Comparison of ENCODE assay signal across 20 cellular contexts in the genomic region with DNA sequence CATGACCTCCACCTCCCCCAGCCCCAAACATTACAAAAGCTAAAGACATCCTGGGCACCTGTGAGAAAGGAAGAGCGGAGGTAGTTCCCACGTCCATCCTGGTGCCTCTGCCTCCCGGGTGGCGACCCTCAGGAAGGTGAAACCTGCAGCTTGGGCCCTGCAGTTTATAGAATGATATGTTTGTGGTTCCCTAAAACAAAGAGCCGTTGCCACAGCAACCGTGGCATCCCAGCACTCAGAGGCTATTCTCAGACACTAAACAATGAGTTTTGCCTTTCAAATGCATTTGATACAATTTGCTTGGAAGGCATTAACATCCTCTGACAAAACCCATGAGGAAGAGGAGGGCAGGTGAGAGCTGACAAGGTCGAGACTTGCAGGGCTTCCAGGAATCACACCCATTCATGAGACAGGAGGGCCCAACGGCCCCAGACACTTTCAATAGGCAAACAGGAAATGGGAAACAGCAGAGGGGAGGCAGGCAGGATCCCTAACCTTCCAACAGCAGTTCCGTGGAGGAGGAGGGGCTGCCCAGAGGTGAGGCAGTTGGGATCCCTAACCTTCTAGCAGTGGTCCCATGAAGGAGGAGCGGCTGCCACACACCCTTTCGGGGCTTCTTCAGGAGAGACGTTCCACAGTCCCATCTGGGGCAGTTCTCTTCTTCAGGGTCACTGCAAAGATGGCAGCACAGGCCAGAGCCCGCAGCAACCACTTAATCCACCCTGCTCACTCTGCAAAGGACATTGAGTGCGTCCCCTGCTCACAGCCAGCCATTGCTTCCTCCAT.
A peak's percentile ranks its signal among the peaks of the same experiment; 100 is the strongest.
DNase-seq lines count a peak whose midpoint lies in the region; ATAC-seq, FAIRE-seq and TF ChIP-seq lines count a peak whose summit lies in the region.
"Had no signal": no experiment of that assay in that cellular context is flagged by ENCODE, and none has a peak within 500 bp of the region (broad histone marks: within the 10 kb centered on the region; RNA-seq: fewer than 3 reads in every experiment).

No MANE protein-coding gene starts in this region.

- no peaks in the 10 kb centered on the region for H3K9me3 Mint-ChIP-seq in activated CD8-positive, alpha-beta T cell treated with anti-CD3 and anti-CD28 coated beads for 36 hours
- H3K9me3 Mint-ChIP-seq: natural killer cell had no signal

- no peak overlapping the region for H3K4me3 Mint-ChIP-seq in activated CD8-positive, alpha-beta T cell treated with anti-CD3 and anti-CD28 coated beads for 36 hours
- H3K4me3 Mint-ChIP-seq: natural killer cell had no signal

- H3K4me1 ChIP-seq in NT2/D1 (ENCODE audit: insufficient read depth, insufficient read length), result peaks cover 13% of the 10 kb centered on the region
- H3K4me1 ChIP-seq: HAP-1, psoas muscle, SJCRH30 had no signal

- H3K27me3 ChIP-seq in NT2/D1 (ENCODE audit: insufficient read depth, insufficient read length), result no peaks in the 10 kb centered on the region
- H3K27me3 ChIP-seq: SJCRH30 had no signal

- CTCF ChIA-PET in activated CD8-positive, alpha-beta T cell treated with anti-CD3 and anti-CD28 coated beads for 36 hours (lab: Charles Lee), result no interaction called here

- DNase-seq in DMS153 treated with DMSO at 0.1 percent for 48 hours (lab: John Stamatoyannopoulos, UW; ENCODE audit: unreplicated experiment) (peak; percentile 6), NCI-H146 (lab: John Stamatoyannopoulos, UW) (peak; percentile 43), NT2/D1 (ENCODE audit: low read depth, low spot score) (peak; percentile 75), iPS-NIHi11 (ENCODE audit: low spot score) (peak; percentile 73), urothelium cell line (ENCODE audit: low spot score) (no peak)
- DNase-seq in activated CD8-positive, alpha-beta T cell treated with anti-CD3 and anti-CD28 coated beads for 36 hours, result no peak
- DNase-seq: activated CD4-positive, CD25-positive, alpha-beta regulatory T cell treated with anti-CD3 and anti-CD28 coated beads, Interleukin-2, amount 50 U/mL, for 72 hours; activated effector memory CD4-positive, alpha-beta T cell treated with Interleukin-2 at 50 U/mL for 16 hours; caudate nucleus; natural killer cell; NCI-H446 treated with DMSO at 0.1 percent for 48 hours; SJCRH30; stimulated activated CD4-positive, alpha-beta T cell treated with anti-CD3 and anti-CD28 coated beads, Interleukin-4, amount 100 ng/mL, for 4 hours had no signal

- H3K36me3 ChIP-seq in NT2/D1 (ENCODE audit: insufficient read depth, insufficient read length, low read length), result no peaks in the 10 kb centered on the region
- H3K36me3 ChIP-seq: HAP-1, SJCRH30 had no signal

- FAIRE-seq in urothelium cell line (lab: Jason Lieb, UNC), result no peak
- FAIRE-seq: keratinocyte had no signal

- H3K27ac Mint-ChIP-seq in activated CD8-positive, alpha-beta T cell treated with anti-CD3 and anti-CD28 coated beads for 36 hours, result no peak overlapping the region
- H3K27ac Mint-ChIP-seq: natural killer cell had no signal

- no peak overlapping the region for H3K4me3 ChIP-seq in NT2/D1 (ENCODE audit: insufficient read length, low read depth)
- H3K4me3 ChIP-seq: HAP-1, psoas muscle, SJCRH30 had no signal

- no peaks in the 10 kb centered on the region for H3K4me1 Mint-ChIP-seq in activated CD8-positive, alpha-beta T cell treated with anti-CD3 and anti-CD28 coated beads for 36 hours (ENCODE audit: low read depth)
- H3K4me1 Mint-ChIP-seq: natural killer cell had no signal

- H3K9me3 ChIP-seq in NT2/D1 (ENCODE audit: insufficient read depth, low read length), result no peaks in the 10 kb centered on the region
- H3K9me3 ChIP-seq: HAP-1, psoas muscle, SJCRH30 had no signal

- H3K9ac ChIP-seq in NT2/D1 (ENCODE audit: insufficient read length, low read depth), result no peak overlapping the region
- H3K9ac ChIP-seq: KMS-11 had no signal

- intact Hi-C loops in activated CD8-positive, alpha-beta T cell treated with anti-CD3 and anti-CD28 coated beads for 36 hours (cut with micrococcal nuclease), result no loop called here

- no peak for ATAC-seq in HG03457 (IDR thresholded peaks at IDR 0.05; ENCODE audit: unreplicated experiment)
- ATAC-seq in GM21526 (IDR thresholded peaks at IDR 0.05; ENCODE audit: low FRiP score, unreplicated experiment), result no peak
- ATAC-seq in activated CD8-positive, alpha-beta T cell treated with anti-CD3 and anti-CD28 coated beads for 36 hours, result no peak
- ATAC-seq: esophagus mucosa, natural killer cell, psoas muscle had no signal

- H3K27me3 Mint-ChIP-seq in activated CD8-positive, alpha-beta T cell treated with anti-CD3 and anti-CD28 coated beads for 36 hours, result peaks cover 4% of the 10 kb centered on the region

- TF ChIP-seq CTCF in activated CD8-positive, alpha-beta T cell treated with anti-CD3 and anti-CD28 coated beads for 36 hours (IDR thresholded peaks at IDR 0.05), result no peak

- POLR2A ChIA-PET in activated CD8-positive, alpha-beta T cell treated with anti-CD3 and anti-CD28 coated beads for 36 hours (lab: Charles Lee), result no interaction called here

- H3K36me3 Mint-ChIP-seq in activated CD8-positive, alpha-beta T cell treated with anti-CD3 and anti-CD28 coated beads for 36 hours (ENCODE audit: low read depth), result no peaks in the 10 kb centered on the region
- H3K36me3 Mint-ChIP-seq: natural killer cell had no signal

Comparison
In these comparisons a context has a peak if more than half of its experiments do, and no peak if none do; other contexts are left out.
1. DNase-seq: peak in DMS153 treated with DMSO at 0.1 percent for 48 hours (single experiment), NCI-H146 (single experiment), NT2/D1 (single experiment) and iPS-NIHi11 (single experiment); none in urothelium cell line (single experiment) and activated CD8-positive, alpha-beta T cell treated with anti-CD3 and anti-CD28 coated beads for 36 hours (single experiment).